11 cellular contexts compared by ENCODE assay signal in genomic region chr10:117684673-117685211, GRCh38.
A peak's percentile ranks its signal among the peaks of the same experiment; 100 is the strongest.
DNase-seq lines count a peak whose midpoint lies in the region; ATAC-seq and TF ChIP-seq lines count a peak whose summit lies in the region.
"Had no signal": no experiment of that assay in that cellular context is flagged by ENCODE, and none has a peak within 500 bp of the region (broad histone marks: within the 10 kb centered on the region; RNA-seq: fewer than 3 reads in every experiment).

No MANE protein-coding gene starts in this region.

- H3K27me3 ChIP-seq in GM23338 (ENCODE audit: insufficient read depth) (no peaks in the 10 kb centered on the region), lung (ENCODE audit: control insufficient read depth, insufficient read depth) (no peaks in the 10 kb centered on the region)

- POLR2A ChIA-PET in AG04449 (lab: Yijun Ruan, JAX): no interaction called here

- peak; percentile 83 for ATAC-seq in GM23338
- ATAC-seq in lung (ENCODE audit: insufficient read depth, low FRiP score): no peak

- peaks cover 7% of the 10 kb centered on the region for H3K27me3 Mint-ChIP-seq in GM23338 (ENCODE audit: insufficient read depth, low read depth, poor library complexity)

- no peak overlapping the region for H2AFZ ChIP-seq in GM23338

- no peaks in the 10 kb centered on the region for H3K9me3 ChIP-seq in lung (ENCODE audit: control insufficient read depth in 2 of 2, insufficient read depth in 1 of 2, low read length in 1 of 2)

- WGBS in lung, 2 donors: 23 to 34% methylated on average over 16 of the region's 16 CpGs

- no peaks in the 10 kb centered on the region for H3K36me3 Mint-ChIP-seq in GM23338 (ENCODE audit: low read depth)
- H3K36me3 Mint-ChIP-seq: CD8-positive, alpha-beta memory T cell had no signal

- H4K20me1 ChIP-seq in GM23338 (replicated peaks; ENCODE audit: insufficient read depth): no peaks in the 10 kb centered on the region

- peaks cover 3% of the 10 kb centered on the region; the same call in 2 of the 3 replicates for H3K4me1 Mint-ChIP-seq in GM23338
- H3K4me1 Mint-ChIP-seq: CD8-positive, alpha-beta memory T cell had no signal

- TF ChIP-seq CTCF in AG04449 (IDR thresholded peaks at IDR 0.05; ENCODE audit: insufficient read depth, low read length, missing control alignments): peak; percentile 33
- TF ChIP-seq CTCF in GM23338 (conservative IDR thresholded peaks at IDR 0.05; ENCODE audit: low read depth in 2 of 2): peak; percentile 32 to 65
- no peak for TF ChIP-seq CTCF in coronary artery (IDR thresholded peaks at IDR 0.05)
- no peak for TF ChIP-seq CTCF in lung (IDR thresholded peaks at IDR 0.05; ENCODE audit: control extremely low read depth, extremely low read depth)

- H3K4me3 Mint-ChIP-seq in GM23338: no peak overlapping the region
- H3K4me3 Mint-ChIP-seq: CD8-positive, alpha-beta memory T cell had no signal

- H3K27ac Mint-ChIP-seq in GM23338: no peak overlapping the region
- H3K27ac Mint-ChIP-seq: CD8-positive, alpha-beta memory T cell had no signal

- H3F3A ChIP-seq in GM23338 (replicated peaks; ENCODE audit: low read depth): no peaks in the 10 kb centered on the region

- H3K4me1 ChIP-seq in GM23338 (ENCODE audit: insufficient read depth): no peaks in the 10 kb centered on the region
- peaks cover 0 to 7% of the 10 kb centered on the region in 2 donors for H3K4me1 ChIP-seq in lung (ENCODE audit: control insufficient read depth in 2 of 2, insufficient read depth in 2 of 2, low read length in 2 of 2)

- H3K9me3 Mint-ChIP-seq in GM23338: no peaks in the 10 kb centered on the region
- H3K9me3 Mint-ChIP-seq: CD8-positive, alpha-beta memory T cell had no signal

- H3K9me2 ChIP-seq in GM23338 (ENCODE audit: insufficient read depth): peaks cover 7% of the 10 kb centered on the region; the same call in 1 of the 2 replicates

- CTCF ChIA-PET in AG04449 (lab: Yijun Ruan, JAX): no interaction called here

- DNase-seq in AG04449 (ENCODE audit: low read depth, low spot score) (no peak), GM23338 (ENCODE audit: low spot score) (peak; percentile 35), coronary artery (ENCODE audit: low spot score) (no peak), lung (ENCODE audit: low spot score) (peak; percentile 41), cerebellar cortex (ENCODE audit: low spot score) (no peak), islet precursor cell (no peak), DMS114 treated with DMSO at 0.1 percent for 48 hours (lab: John Stamatoyannopoulos, UW; ENCODE audit: unreplicated experiment) (no peak)
- no peak for DNase-seq in activated CD4-positive, alpha-beta T cell treated with anti-CD3 and anti-CD28 coated beads for 1 hour
- DNase-seq: CD8-positive, alpha-beta memory T cell; NCI-H1436 had no signal

- H3K36me3 ChIP-seq in GM23338 (ENCODE audit: insufficient read depth): no peaks in the 10 kb centered on the region
- no peaks in the 10 kb centered on the region for H3K36me3 ChIP-seq in lung (ENCODE audit: control insufficient read depth in 2 of 2, insufficient read depth in 2 of 2, low read length in 2 of 2)
- H3K36me3 ChIP-seq: cardiac muscle cell had no signal

- H3K4me2 ChIP-seq in GM23338: no peak overlapping the region

- H3K4me3 ChIP-seq in AG04449 (ENCODE audit: low read depth, low read length) (no peak overlapping the region), GM23338 (no peak overlapping the region), coronary artery (peak overlapping the region; percentile 28), lung (no peak overlapping the region)
- H3K4me3 ChIP-seq: cardiac muscle cell had no signal

- H3K27ac ChIP-seq in GM23338 (ENCODE audit: low read depth) (no peak overlapping the region), coronary artery (no peak overlapping the region), lung (ENCODE audit: low read depth in 1 of 2, low read length in 1 of 2) (no peak overlapping the region)
- H3K27ac ChIP-seq: cardiac muscle cell had no signal

- H3K79me2 ChIP-seq in GM23338 (replicated peaks; ENCODE audit: insufficient read depth): no peaks in the 10 kb centered on the region

TF ChIP-seq in GM23338, 12 proteins besides CTCF, POLR2A, EP300 and RAD21 (continues in another document):
- TF ChIP-seq ETS1 (IDR thresholded peaks at IDR 0.05): no peak
- TF ChIP-seq JUNB (IDR thresholded peaks at IDR 0.05; ENCODE audit: unreplicated experiment): no peak
- TF ChIP-seq ZNF331 (CRISPR knock-in tag; IDR thresholded peaks at IDR 0.05; ENCODE audit: low read depth): no peak
- TF ChIP-seq EZH2 (IDR thresholded peaks at IDR 0.05; ENCODE audit: low read depth, unreplicated experiment): no peak
- no peak for TF ChIP-seq ZNF462 (CRISPR knock-in tag; IDR thresholded peaks at IDR 0.05)
- no peak for TF ChIP-seq NANOG (IDR thresholded peaks at IDR 0.05; ENCODE audit: borderline replicate concordance)

Comparison
In these comparisons a context has a peak if more than half of its experiments do, and no peak if none do; other contexts are left out.
1. DNase-seq: peak in GM23338 (single experiment) and lung (single experiment); none in AG04449 (single experiment), coronary artery (single experiment), activated CD4-positive, alpha-beta T cell treated with anti-CD3 and anti-CD28 coated beads for 1 hour (single experiment), cerebellar cortex (single experiment), islet precursor cell (single experiment) and DMS114 treated with DMSO at 0.1 percent for 48 hours (single experiment).
2. CTCF ChIP-seq: peak in AG04449 (single experiment) and GM23338 (2 of 2); none in coronary artery (single experiment) and lung (single experiment).